Comparison of ENCODE assay signal across 11 cellular contexts in the genomic region with DNA sequence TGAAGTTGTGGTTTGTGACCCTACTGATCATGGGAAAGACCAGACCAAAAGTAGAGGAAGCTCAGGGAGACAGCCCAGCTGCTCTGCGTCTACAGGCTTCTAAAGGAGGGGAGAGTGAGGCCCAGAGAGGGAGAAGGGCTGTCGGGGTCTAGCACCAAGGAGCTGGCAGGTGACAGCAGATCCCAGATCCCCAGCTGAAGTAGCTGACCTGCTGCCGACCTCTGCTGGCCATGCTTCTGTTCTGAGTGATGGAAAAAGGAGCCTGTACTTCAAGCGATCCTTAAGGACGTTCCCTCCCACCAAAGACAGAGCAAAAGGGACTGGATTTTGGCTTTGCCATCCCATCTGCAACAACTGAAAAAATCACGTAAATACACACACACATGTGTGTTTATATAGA. TPM values are rescaled to one million over a fixed set of nuclear protein-coding genes. Genes with fewer than 3 reads are reported as not detected.
A peak's percentile ranks its signal among the peaks of the same experiment; 100 is the strongest.
DNase-seq lines count a peak whose midpoint lies in the region; ATAC-seq and TF ChIP-seq lines count a peak whose summit lies in the region.
"Had no signal": no experiment of that assay in that cellular context is flagged by ENCODE, and none has a peak within 500 bp of the region (broad histone marks: within the 10 kb centered on the region; RNA-seq: fewer than 3 reads in every experiment).

No MANE protein-coding gene starts in this region.

- TF ChIP-seq POLR2A in vagina (IDR thresholded peaks at IDR 0.05) = no peak

- H3K9me3 ChIP-seq in vagina = no peaks in the 10 kb centered on the region
- H3K9me3 ChIP-seq: A549 had no signal

- H3K27ac Mint-ChIP-seq in naive B cell = peak overlapping the region in 4 of 6 donors; percentile 19 to 61 (median 28)

- H3K4me3 Mint-ChIP-seq in naive B cell = peak overlapping the region; percentile 75 to 89 (median 84)

- no peak overlapping the region for H3K4me3 ChIP-seq in vagina

- no peaks in the 10 kb centered on the region for H3K36me3 ChIP-seq in vagina

- no peaks in the 10 kb centered on the region for H3K27me3 Mint-ChIP-seq in naive B cell

- ATAC-seq in naive B cell (ENCODE audit: low read depth in 2 of 2) (no peak), HG03045 (IDR thresholded peaks at IDR 0.05; ENCODE audit: unreplicated experiment) (no peak)

- H3K4me1 ChIP-seq in vagina = peaks cover 7% of the 10 kb centered on the region

- TF ChIP-seq CTCF in vagina (IDR thresholded peaks at IDR 0.05) = no peak

- H3K36me3 Mint-ChIP-seq in naive B cell = no peaks in the 10 kb centered on the region

- peaks cover 3 to 22% (median 17%) of the 10 kb centered on the region in 3 donors for H3K4me1 Mint-ChIP-seq in naive B cell

- H3K27ac ChIP-seq in vagina = no peak overlapping the region

- intact Hi-C loops in vagina (cut with DNase I) = no loop called here

- no peaks in the 10 kb centered on the region for H3K9me3 Mint-ChIP-seq in naive B cell

- no peaks in the 10 kb centered on the region for H3K27me3 ChIP-seq in vagina

- peak; percentile 21 to 46 for DNase-seq in NCI-H524 (lab: John Stamatoyannopoulos, UW)
- no peak for DNase-seq in NCI-H524 treated with DMSO at 0.1 percent for 48 hours (lab: John Stamatoyannopoulos, UW)
- peak; percentile 18 for DNase-seq in HCEC 1CT
- DNase-seq in astrocyte of the hippocampus (ENCODE audit: low read depth, low spot score) = peak; percentile 32
- DNase-seq in naive B cell = no peak
- no peak for DNase-seq in vagina (ENCODE audit: extremely low spot score in 2 of 2)
- no peak for DNase-seq in EL
- DNase-seq: trophoblast cell had no signal

RNA-seq across cellular contexts. Expression of a gene that starts 22.7 kb away (rescaled TPM):
- polyA plus RNA-seq in naive B cell (ENCODE audit: low read depth in 6 of 6) = 1 to 10 TPM; 2.8 to 4.6 (median 3.7) TPM
- total RNA-seq in vagina = 6.1 TPM

RNA-seq across cellular contexts. Expression of a gene that starts 35.6 kb away (rescaled TPM):
- polyA plus RNA-seq in naive B cell (ENCODE audit: low read depth in 6 of 6) = 1 to 10 TPM in 3 of 6 donors, under 1 TPM in 3; 0.38 to 4.3 (median 1.5) TPM
- not detected for total RNA-seq in vagina
- polyA plus RNA-seq: neural cell had no signal

RNA-seq across cellular contexts. Expression of a gene that starts 59.0 kb away (rescaled TPM):
- polyA plus RNA-seq in naive B cell (ENCODE audit: low read depth in 6 of 6) = 1 to 10 TPM in 2 of 6 donors, under 1 TPM in 3, not detected in 1; 0.69 to 1.6 (median 0.94) TPM
- total RNA-seq in vagina = 35.4 TPM

Comparison
In these comparisons a context has a peak if more than half of its experiments do, and no peak if none do; other contexts are left out.
1. DNase-seq: peak in NCI-H524 (2 of 2), HCEC 1CT (single experiment) and astrocyte of the hippocampus (single experiment); none in NCI-H524 treated with DMSO at 0.1 percent for 48 hours (single experiment), naive B cell (single experiment), vagina (0 of 2) and EL (single experiment).